Comparison of ENCODE assay signal across 31 cellular contexts in the genomic region with DNA sequence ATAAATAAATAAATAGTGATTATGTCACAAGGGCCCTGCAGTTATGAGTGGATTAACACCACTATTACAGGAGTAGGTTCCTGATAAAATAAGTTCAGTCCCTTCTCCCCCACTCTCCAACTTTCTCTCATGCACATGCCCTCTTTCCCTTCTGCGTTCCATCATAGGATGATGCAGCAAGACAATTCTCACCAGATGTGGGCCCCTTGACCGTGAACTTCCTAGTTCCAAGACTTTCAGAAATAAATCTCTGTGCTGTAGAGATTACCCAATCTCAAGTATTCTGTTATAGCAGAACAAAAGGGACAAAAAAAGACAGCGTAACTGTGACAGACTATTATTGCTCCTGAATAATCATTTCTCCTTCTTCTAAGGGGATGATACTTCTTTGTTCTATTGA. TPM values are rescaled to one million over a fixed set of nuclear protein-coding genes. Genes with fewer than 3 reads are reported as not detected.
A peak's percentile ranks its signal among the peaks of the same experiment; 100 is the strongest.
DNase-seq lines count a peak whose midpoint lies in the region; ATAC-seq and TF ChIP-seq lines count a peak whose summit lies in the region.
"Had no signal": no experiment of that assay in that cellular context is flagged by ENCODE, and none has a peak within 500 bp of the region (broad histone marks: within the 10 kb centered on the region; RNA-seq: fewer than 3 reads in every experiment).

No MANE protein-coding gene starts in this region.

- peaks cover 0 to 2% (median 0%) of the 10 kb centered on the region in 3 donors for H3K27me3 Mint-ChIP-seq in CD14-positive monocyte (ENCODE audit: low read depth in 3 of 3)
- H3K27me3 Mint-ChIP-seq in dendritic cell treated with granulocyte-macrophage colony-stimulating factor and Interleukin-4, amounts not matched to agents 40 ng/mL and 50 ng/mL, for 4 days: peaks cover 2% of the 10 kb centered on the region
- H3K27me3 Mint-ChIP-seq: activated naive CD8-positive, alpha-beta T cell treated with anti-CD3 and anti-CD28 coated beads, Interleukin-2, amount 50 U/mL, for 24 hours had no signal

- ATAC-seq in aorta (ENCODE audit: low FRiP score): no peak
- ATAC-seq: activated naive CD8-positive, alpha-beta T cell treated with anti-CD3 and anti-CD28 coated beads, Interleukin-2, amount 50 U/mL, for 24 hours; activated T-cell treated with anti-CD3 and anti-CD28 coated beads, Interleukin-2, amount 50 U/mL, for 72 hours; CD8-positive, alpha-beta T cell; HepG2; stimulated activated effector memory CD8-positive, alpha-beta T cell treated with anti-CD3 and anti-CD28 coated beads, Interleukin-12 subunit alpha, Interleukin-12 subunit beta, amount 100 ng/mL, for 72 hours had no signal

- peaks cover 26% of the 10 kb centered on the region for H3K4me1 Mint-ChIP-seq in CD14-positive monocyte
- H3K4me1 Mint-ChIP-seq in dendritic cell treated with granulocyte-macrophage colony-stimulating factor and Interleukin-4, amounts not matched to agents 40 ng/mL and 50 ng/mL, for 4 days (ENCODE audit: low read depth): peaks cover 35% of the 10 kb centered on the region
- H3K4me1 Mint-ChIP-seq: H9, nephron progenitor cell had no signal

- H3K4me3 Mint-ChIP-seq in CD14-positive monocyte: peak overlapping the region in 1 of 2 donors; percentile 55
- no peak overlapping the region for H3K4me3 Mint-ChIP-seq in dendritic cell treated with granulocyte-macrophage colony-stimulating factor and Interleukin-4, amounts not matched to agents 40 ng/mL and 50 ng/mL, for 4 days
- H3K4me3 Mint-ChIP-seq: activated naive CD8-positive, alpha-beta T cell treated with anti-CD3 and anti-CD28 coated beads, Interleukin-2, amount 50 U/mL, for 24 hours; activated T-cell treated with anti-CD3 and anti-CD28 coated beads, Interleukin-2, amount 50 U/mL, for 72 hours; CD8-positive, alpha-beta T cell; H9; nephron progenitor cell; stimulated activated effector memory CD8-positive, alpha-beta T cell treated with anti-CD3 and anti-CD28 coated beads, Interleukin-12 subunit alpha, Interleukin-12 subunit beta, amount 100 ng/mL, for 72 hours; T-helper 1 cell treated with Interleukin-12 subunit alpha and Interleukin-12 subunit beta and Interleukin-4 antibody, amounts not matched to agents 30 μg/mL and 1 μg/mL, for 36 hours had no signal

- no peaks in the 10 kb centered on the region for H3K36me3 ChIP-seq in aorta (ENCODE audit: control insufficient read depth in 1 of 2, insufficient read depth in 2 of 2, low read length in 1 of 2)
- H3K36me3 ChIP-seq: esophagus muscularis mucosa, transverse colon had no signal

- H3K27ac ChIP-seq in aorta (ENCODE audit: low read depth in 1 of 2, low read length in 2 of 2): no peak overlapping the region
- H3K27ac ChIP-seq: esophagus muscularis mucosa, transverse colon had no signal

- WGBS in aorta, 2 donors: 88 to 89% methylated on average over 3 of the region's 3 CpGs

- H3K27me3 ChIP-seq in aorta (ENCODE audit: control insufficient read depth in 1 of 2, insufficient read depth in 2 of 2, low read length in 1 of 2): no peaks in the 10 kb centered on the region
- H3K27me3 ChIP-seq: esophagus muscularis mucosa, transverse colon had no signal

- H3K27ac Mint-ChIP-seq in CD14-positive monocyte: peak overlapping the region; percentile 76 to 96 (median 92)
- H3K27ac Mint-ChIP-seq in dendritic cell treated with granulocyte-macrophage colony-stimulating factor and Interleukin-4, amounts not matched to agents 40 ng/mL and 50 ng/mL, for 4 days: peak overlapping the region; percentile 9
- H3K27ac Mint-ChIP-seq: activated naive CD8-positive, alpha-beta T cell treated with anti-CD3 and anti-CD28 coated beads, Interleukin-2, amount 50 U/mL, for 24 hours; activated T-cell treated with anti-CD3 and anti-CD28 coated beads, Interleukin-2, amount 50 U/mL, for 72 hours; CD8-positive, alpha-beta T cell; H9; nephron progenitor cell; stimulated activated effector memory CD8-positive, alpha-beta T cell treated with anti-CD3 and anti-CD28 coated beads, Interleukin-12 subunit alpha, Interleukin-12 subunit beta, amount 100 ng/mL, for 72 hours; T-helper 1 cell treated with Interleukin-12 subunit alpha and Interleukin-12 subunit beta and Interleukin-4 antibody, amounts not matched to agents 30 μg/mL and 1 μg/mL, for 36 hours had no signal

- H3K36me3 Mint-ChIP-seq in CD14-positive monocyte: no peaks in the 10 kb centered on the region
- no peaks in the 10 kb centered on the region for H3K36me3 Mint-ChIP-seq in dendritic cell treated with granulocyte-macrophage colony-stimulating factor and Interleukin-4, amounts not matched to agents 40 ng/mL and 50 ng/mL, for 4 days (ENCODE audit: low read depth)
- H3K36me3 Mint-ChIP-seq: CD8-positive, alpha-beta T cell; stimulated activated effector memory CD8-positive, alpha-beta T cell treated with anti-CD3 and anti-CD28 coated beads, Interleukin-12 subunit alpha, Interleukin-12 subunit beta, amount 100 ng/mL, for 72 hours had no signal

- H3K4me1 ChIP-seq in aorta (ENCODE audit: control insufficient read depth in 1 of 2, insufficient read depth in 2 of 2, low read length in 2 of 2): no peaks in the 10 kb centered on the region
- H3K4me1 ChIP-seq: esophagus muscularis mucosa, transverse colon had no signal

- DNase-seq in CD14-positive monocyte (ENCODE audit: low spot score) (peak; percentile 52), NOMO-1 treated with DMSO at 0.1 percent for 48 hours (lab: John Stamatoyannopoulos, UW; ENCODE audit: unreplicated experiment) (peak; percentile 85), pons (ENCODE audit: low spot score) (peak; percentile 20), cerebellum (ENCODE audit: low spot score) (no peak), aorta (no peak), cerebellar cortex (ENCODE audit: low spot score) (no peak)
- DNase-seq: activated CD4-positive, alpha-beta T cell treated with anti-CD3 and anti-CD28 coated beads, Interleukin-2, amount 50 U/mL, for 48 hours; activated CD4-positive, CD25-positive, alpha-beta regulatory T cell treated with anti-CD3 and anti-CD28 coated beads, Interleukin-2, amount 50 U/mL, for 72 hours; activated naive CD8-positive, alpha-beta T cell treated with anti-CD3 and anti-CD28 coated beads, Interleukin-2, amount 50 U/mL, for 24 hours; activated T-cell treated with anti-CD3 and anti-CD28 coated beads, Interleukin-2, amount 50 U/mL, for 72 hours; caudate nucleus; CD8-positive, alpha-beta T cell; dermis blood vessel endothelial cell; H9; hypothalamus; MM.1S; NCI-H1436; NCI-H2081 treated with DMSO at 0.1 percent for 48 hours; NCI-H226; NCI-H69; nephron progenitor cell; stimulated activated CD4-positive, alpha-beta T cell treated with anti-CD3 and anti-CD28 coated beads, Interleukin-15, amount 100 ng/mL, for 24 hours; transverse colon had no signal

- no peak for TF ChIP-seq CTCF in CD14-positive monocyte (IDR thresholded peaks at IDR 0.05)

- intact Hi-C loops in CD14-positive monocyte (cut with micrococcal nuclease) (loop anchor here (5.0 kb wide), 2 partner anchors 42 to 127 kb away; no protein-coding TSS in a partner anchor), aorta (cut with DNase I) (loop anchor here in 1 of 2 donors (10.0 kb wide), 1 partner anchor 130 kb away; no protein-coding TSS in a partner anchor)
- intact Hi-C loops in dendritic cell treated with granulocyte-macrophage colony-stimulating factor and Interleukin-4, amounts not matched to agents 40 ng/mL and 50 ng/mL, for 4 days (cut with micrococcal nuclease): loop anchor here (2.0 kb wide), 1 partner anchor 126 kb away; no protein-coding TSS in a partner anchor

- no peak overlapping the region for H3K4me3 ChIP-seq in aorta (ENCODE audit: low read length in 2 of 2)
- H3K4me3 ChIP-seq: esophagus muscularis mucosa, transverse colon had no signal

- no peaks in the 10 kb centered on the region for H3K9me3 Mint-ChIP-seq in CD14-positive monocyte
- no peaks in the 10 kb centered on the region for H3K9me3 Mint-ChIP-seq in dendritic cell treated with granulocyte-macrophage colony-stimulating factor and Interleukin-4, amounts not matched to agents 40 ng/mL and 50 ng/mL, for 4 days
- H3K9me3 Mint-ChIP-seq: activated naive CD8-positive, alpha-beta T cell treated with anti-CD3 and anti-CD28 coated beads, Interleukin-2, amount 50 U/mL, for 24 hours; activated T-cell treated with anti-CD3 and anti-CD28 coated beads, Interleukin-2, amount 50 U/mL, for 72 hours; CD8-positive, alpha-beta T cell; H9; nephron progenitor cell; stimulated activated effector memory CD8-positive, alpha-beta T cell treated with anti-CD3 and anti-CD28 coated beads, Interleukin-12 subunit alpha, Interleukin-12 subunit beta, amount 100 ng/mL, for 72 hours; T-helper 1 cell treated with Interleukin-12 subunit alpha and Interleukin-12 subunit beta and Interleukin-4 antibody, amounts not matched to agents 30 μg/mL and 1 μg/mL, for 36 hours had no signal

- H3K9me3 ChIP-seq in aorta (ENCODE audit: control insufficient read depth, low read length): no peaks in the 10 kb centered on the region
- H3K9me3 ChIP-seq: esophagus muscularis mucosa, transverse colon had no signal

RNA-seq across cellular contexts. Expression of a gene that starts 33.8 kb away (rescaled TPM):
- not detected for polyA plus RNA-seq in CD14-positive monocyte
- total RNA-seq in cerebellum: not detected
- not detected for total RNA-seq in aorta
- not detected for polyA plus RNA-seq in aorta
- total RNA-seq: activated T-cell treated with anti-CD3 and anti-CD28 coated beads, Interleukin-2, amount 50 U/mL, for 72 hours; CD8-positive, alpha-beta T cell; dermis blood vessel endothelial cell; esophagus muscularis mucosa; H9; HepG2; lung microvascular endothelial cell; osteoblast; SK-MEL-5; transverse colon had no signal
- polyA plus RNA-seq: HepG2 had no signal

Comparison
In these comparisons a context has a peak if more than half of its experiments do, and no peak if none do; other contexts are left out.
1. DNase-seq: peak in CD14-positive monocyte (single experiment), NOMO-1 treated with DMSO at 0.1 percent for 48 hours (single experiment) and pons (single experiment); none in cerebellum (single experiment), aorta (0 of 2) and cerebellar cortex (single experiment).